In genomic region chr19:45492627-45493470, GRCh38 we compare ENCODE assay signal across 8 cellular contexts. TPM values are rescaled to one million over a fixed set of nuclear protein-coding genes. Genes with fewer than 3 reads are reported as not detected.
DNase-seq lines count a peak whose midpoint lies in the region; ATAC-seq and TF ChIP-seq lines count a peak whose summit lies in the region.

No MANE protein-coding gene starts in this region.

- H3K9ac ChIP-seq in subcutaneous abdominal adipose tissue (ENCODE audit: low read length in 5 of 5), result peak overlapping the region in 4 of 5 donors; percentile 8 to 62 (median 46)

- in situ Hi-C loops in T47D (cut with HindIII; ENCODE audit: low pct_unique_long_range_greater_than_20kb, low sequenced_read_pairs), result no loop called here

- peaks cover 24% of the 10 kb centered on the region for H3K27me3 Mint-ChIP-seq in IgD-negative memory B cell

- H3K4me1 ChIP-seq in subcutaneous abdominal adipose tissue (ENCODE audit: control insufficient read depth in 5 of 5, insufficient read depth in 5 of 5, low read length in 5 of 5), result peaks cover 0 to 31% (median 29%) of the 10 kb centered on the region in 5 donors

- TF ChIP-seq CTCF in kidney epithelial cell (IDR thresholded peaks at IDR 0.05; ENCODE audit: insufficient read depth, low read length, poor library complexity, severe bottlenecking), result no peak

- peak overlapping the region in 1 of 3 donors; percentile 54 for H3K27ac Mint-ChIP-seq in IgD-negative memory B cell

- peak; percentile 74 for DNase-seq in COLO829 (ENCODE audit: low spot score)
- peak; percentile 92 for DNase-seq in T47D (ENCODE audit: low read depth in 1 of 2, low spot score in 1 of 2)
- DNase-seq in kidney epithelial cell (ENCODE audit: low read depth), result no peak
- no peak for DNase-seq in CD1c-positive myeloid dendritic cell (ENCODE audit: extremely low spot score)

- peaks cover 6% of the 10 kb centered on the region for H3K27me3 ChIP-seq in kidney epithelial cell (ENCODE audit: control insufficient read depth, insufficient read depth, low read length)
- H3K27me3 ChIP-seq in subcutaneous abdominal adipose tissue (ENCODE audit: control insufficient read depth in 5 of 5, insufficient read depth in 4 of 5, low read length in 5 of 5), result peaks cover 0 to 16% (median 3%) of the 10 kb centered on the region in 5 donors

- H3K36me3 ChIP-seq in kidney epithelial cell (ENCODE audit: control insufficient read depth, insufficient read depth, low read length) (no peaks in the 10 kb centered on the region), subcutaneous abdominal adipose tissue (ENCODE audit: control insufficient read depth in 5 of 5, insufficient read depth in 5 of 5, low read length in 5 of 5) (peaks cover 0 to 3% (median 0%) of the 10 kb centered on the region in 5 donors)

- no peak for ATAC-seq in GM21381 (IDR thresholded peaks at IDR 0.05; ENCODE audit: unreplicated experiment)
- no peak for ATAC-seq in GM19324 (IDR thresholded peaks at IDR 0.05; ENCODE audit: low FRiP score, unreplicated experiment)

- H3K4me1 Mint-ChIP-seq in IgD-negative memory B cell, result peaks cover 12 to 21% (median 18%) of the 10 kb centered on the region in 3 donors

- H3K9me3 ChIP-seq in subcutaneous abdominal adipose tissue (ENCODE audit: control insufficient read depth in 5 of 5, low read length in 5 of 5), result no peaks in the 10 kb centered on the region

- H3K4me3 Mint-ChIP-seq in IgD-negative memory B cell, result peak overlapping the region in 3 of 4 donors; percentile 30 to 73 (median 49)

- H3K4me3 ChIP-seq in kidney epithelial cell (ENCODE audit: low read depth, low read length), result peak overlapping the region; percentile 39
- peak overlapping the region; percentile 61 to 73 (median 67) for H3K4me3 ChIP-seq in subcutaneous abdominal adipose tissue (ENCODE audit: low read depth in 1 of 5, low read length in 5 of 5)

- H3K9me3 Mint-ChIP-seq in IgD-negative memory B cell, result no peaks in the 10 kb centered on the region

- no peak overlapping the region for H3K27ac ChIP-seq in subcutaneous abdominal adipose tissue (ENCODE audit: low read depth, low read length)

- peaks cover 2% of the 10 kb centered on the region for H3K36me3 Mint-ChIP-seq in IgD-negative memory B cell

RNA-seq across cellular contexts. Expression of gene RTN2, which starts 4.0 kb away (rescaled TPM):
- polyA plus RNA-seq in IgD-negative memory B cell, result 0.71 TPM
- total RNA-seq in kidney epithelial cell, result 13.4 and 18.5 TPM in 2 replicates

RNA-seq across cellular contexts. Expression of gene PPM1N, which starts 5.4 kb away (rescaled TPM):
- 4.0 TPM for polyA plus RNA-seq in IgD-negative memory B cell
- 0.48 TPM in 1 of 2 replicates, not detected in the other for total RNA-seq in kidney epithelial cell

RNA-seq across cellular contexts. Expression of gene VASP, which starts 14.4 kb away (rescaled TPM):
- 111 TPM for polyA plus RNA-seq in IgD-negative memory B cell
- 228 and 248 TPM in 2 replicates for total RNA-seq in kidney epithelial cell

RNA-seq across cellular contexts. Expression of gene FOSB, which starts 25.1 kb away (rescaled TPM):
- 48.1 TPM for polyA plus RNA-seq in IgD-negative memory B cell
- 1.6 and 5.3 TPM in 2 replicates for total RNA-seq in kidney epithelial cell

Comparison
In these comparisons a context has a peak if more than half of its experiments do, and no peak if none do; other contexts are left out.
1. DNase-seq: peak in COLO829 (single experiment) and T47D (2 of 2); none in kidney epithelial cell (single experiment) and CD1c-positive myeloid dendritic cell (single experiment).